Comparison of ENCODE assay signal across 9 cellular contexts in the genomic region with DNA sequence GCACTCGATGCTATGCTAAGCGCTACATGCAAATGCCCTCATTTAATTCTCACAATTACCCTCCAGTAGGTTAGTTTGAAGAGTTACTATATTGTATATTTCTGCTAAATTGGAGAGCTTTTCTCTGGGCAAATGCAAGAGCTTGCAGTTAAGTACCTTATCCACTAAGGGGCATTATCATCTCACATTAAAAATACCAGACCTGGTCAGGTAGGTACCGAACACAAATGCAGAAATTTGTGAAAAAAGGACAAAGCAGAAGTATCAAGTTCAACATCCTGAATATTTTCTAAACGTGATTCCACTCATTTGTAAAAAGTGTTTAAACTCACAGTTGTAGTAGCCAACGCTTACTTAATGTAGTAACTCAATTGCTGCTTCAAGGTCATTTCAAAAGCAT. TPM values are rescaled to one million over a fixed set of nuclear protein-coding genes. Genes with fewer than 3 reads are reported as not detected.
DNase-seq lines count a peak whose midpoint lies in the region; ATAC-seq and TF ChIP-seq lines count a peak whose summit lies in the region.
"Had no signal": no experiment of that assay in that cellular context is flagged by ENCODE, and none has a peak within 500 bp of the region (broad histone marks: within the 10 kb centered on the region; RNA-seq: fewer than 3 reads in every experiment).

No MANE protein-coding gene starts in this region.

- peak; percentile 91 to 93 for TF ChIP-seq RAD21 in liver (IDR thresholded peaks at IDR 0.05)

- peak; percentile 34 for DNase-seq in DMS79 (lab: John Stamatoyannopoulos, UW)
- DNase-seq in NCI-H1048 (lab: John Stamatoyannopoulos, UW): no peak
- DNase-seq in amygdala (lab: John Stamatoyannopoulos, UW): no peak

- no peak overlapping the region for H3K27ac ChIP-seq in VCaP
- H3K27ac ChIP-seq in liver (ENCODE audit: low read depth in 1 of 2, low read length in 2 of 2): no peak overlapping the region
- H3K27ac ChIP-seq: epithelial cell of prostate had no signal

- no peak overlapping the region for H3K9ac ChIP-seq in liver (ENCODE audit: low read depth in 1 of 2, low read length in 2 of 2)

- H3K4me1 ChIP-seq in liver (ENCODE audit: control insufficient read depth in 4 of 4, insufficient read depth in 4 of 4, low read length in 3 of 4): peaks cover 6 to 14% (median 11%) of the 10 kb centered on the region in 4 donors

- 45% methylated on average over 5 of the region's 5 CpGs for WGBS in liver

- no peaks in the 10 kb centered on the region for H3K9me3 ChIP-seq in liver (ENCODE audit: control insufficient read depth in 4 of 4, low read length in 3 of 4)

- no peaks in the 10 kb centered on the region for H3K27me3 ChIP-seq in liver (ENCODE audit: control insufficient read depth in 4 of 4, insufficient read depth in 4 of 4, low read length in 3 of 4)

- no peaks in the 10 kb centered on the region for H3K36me3 ChIP-seq in liver (ENCODE audit: control insufficient read depth in 4 of 4, insufficient read depth in 3 of 4, low read depth in 1 of 4, low read length in 3 of 4)

- no peak for ATAC-seq in HG02852 (IDR thresholded peaks at IDR 0.05; ENCODE audit: unreplicated experiment)
- ATAC-seq in GM18511 (IDR thresholded peaks at IDR 0.05; ENCODE audit: unreplicated experiment): no peak

- H3K4me3 ChIP-seq in liver (ENCODE audit: low read depth in 1 of 3, low read length in 3 of 3): no peak overlapping the region

- TF ChIP-seq CTCF in LNCAP (IDR thresholded peaks at IDR 0.05) (peak; percentile 66), VCaP (conservative IDR thresholded peaks at IDR 0.05) (peak; percentile 75), liver (IDR thresholded peaks at IDR 0.05; ENCODE audit: low read depth, low read length, missing input control) (peak; percentile 79)

TF ChIP-seq in liver, 16 proteins besides CTCF, POLR2A, EP300 and RAD21:
- TF ChIP-seq YY1 (IDR thresholded peaks at IDR 0.05): peak; percentile 3
- TF ChIP-seq, protein P1, sequence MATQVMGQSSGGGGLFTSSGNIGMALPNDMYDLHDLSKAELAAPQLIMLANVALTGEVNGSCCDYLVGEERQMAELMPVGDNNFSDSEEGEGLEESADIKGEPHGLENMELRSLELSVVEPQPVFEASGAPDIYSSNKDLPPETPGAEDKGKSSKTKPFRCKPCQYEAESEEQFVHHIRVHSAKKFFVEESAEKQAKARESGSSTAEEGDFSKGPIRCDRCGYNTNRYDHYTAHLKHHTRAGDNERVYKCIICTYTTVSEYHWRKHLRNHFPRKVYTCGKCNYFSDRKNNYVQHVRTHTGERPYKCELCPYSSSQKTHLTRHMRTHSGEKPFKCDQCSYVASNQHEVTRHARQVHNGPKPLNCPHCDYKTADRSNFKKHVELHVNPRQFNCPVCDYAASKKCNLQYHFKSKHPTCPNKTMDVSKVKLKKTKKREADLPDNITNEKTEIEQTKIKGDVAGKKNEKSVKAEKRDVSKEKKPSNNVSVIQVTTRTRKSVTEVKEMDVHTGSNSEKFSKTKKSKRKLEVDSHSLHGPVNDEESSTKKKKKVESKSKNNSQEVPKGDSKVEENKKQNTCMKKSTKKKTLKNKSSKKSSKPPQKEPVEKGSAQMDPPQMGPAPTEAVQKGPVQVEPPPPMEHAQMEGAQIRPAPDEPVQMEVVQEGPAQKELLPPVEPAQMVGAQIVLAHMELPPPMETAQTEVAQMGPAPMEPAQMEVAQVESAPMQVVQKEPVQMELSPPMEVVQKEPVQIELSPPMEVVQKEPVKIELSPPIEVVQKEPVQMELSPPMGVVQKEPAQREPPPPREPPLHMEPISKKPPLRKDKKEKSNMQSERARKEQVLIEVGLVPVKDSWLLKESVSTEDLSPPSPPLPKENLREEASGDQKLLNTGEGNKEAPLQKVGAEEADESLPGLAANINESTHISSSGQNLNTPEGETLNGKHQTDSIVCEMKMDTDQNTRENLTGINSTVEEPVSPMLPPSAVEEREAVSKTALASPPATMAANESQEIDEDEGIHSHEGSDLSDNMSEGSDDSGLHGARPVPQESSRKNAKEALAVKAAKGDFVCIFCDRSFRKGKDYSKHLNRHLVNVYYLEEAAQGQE (IDR thresholded peaks at IDR 0.05): no peak

RNA-seq across cellular contexts. Expression of a gene that starts 52.2 kb away (rescaled TPM):
- 1 to 10 TPM; 3.1 to 4.3 TPM for total RNA-seq in liver
- polyA plus RNA-seq in liver: 1 to 10 TPM; 1.3 to 1.6 TPM
